Comparison of ENCODE assay signal across 1 cellular context in genomic region chr16:30957456-30958163, GRCh38.
TF ChIP-seq lines count a peak whose summit lies in the region.

Gene SETD1A (plus strand): TSS chr16:30957754. CDS start chr16:30958732, 978 bp downstream.

TF ChIP-seq in HepG2, 621 proteins besides CTCF, POLR2A, EP300 and RAD21 (continued from another document and continues in another):
- TF ChIP-seq, protein P1, sequence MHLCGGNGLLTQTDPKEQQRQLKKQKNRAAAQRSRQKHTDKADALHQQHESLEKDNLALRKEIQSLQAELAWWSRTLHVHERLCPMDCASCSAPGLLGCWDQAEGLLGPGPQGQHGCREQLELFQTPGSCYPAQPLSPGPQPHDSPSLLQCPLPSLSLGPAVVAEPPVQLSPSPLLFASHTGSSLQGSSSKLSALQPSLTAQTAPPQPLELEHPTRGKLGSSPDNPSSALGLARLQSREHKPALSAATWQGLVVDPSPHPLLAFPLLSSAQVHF (CRISPR knock-in tag; IDR thresholded peaks at IDR 0.05) = no peak
- TF ChIP-seq ZNF883 (CRISPR knock-in tag; IDR thresholded peaks at IDR 0.05; ENCODE audit: not compliant biosample characterization) = peak; percentile 78
- peak; percentile 89; the same call in 1 of the 2 replicates for TF ChIP-seq IRF9 (CRISPR knock-in tag; IDR thresholded peaks at IDR 0.05; ENCODE audit: borderline replicate concordance)
- peak; percentile 29; the same call in 1 of the 2 replicates for TF ChIP-seq ZNF441 (CRISPR knock-in tag; IDR thresholded peaks at IDR 0.05; ENCODE audit: borderline replicate concordance)
- TF ChIP-seq MTA3 (CRISPR knock-in tag; IDR thresholded peaks at IDR 0.05) = no peak
- peak; percentile 21; the same call in 1 of the 2 replicates for TF ChIP-seq JUN (CRISPR knock-in tag; IDR thresholded peaks at IDR 0.05)
- TF ChIP-seq KLF11 (CRISPR knock-in tag; IDR thresholded peaks at IDR 0.05) = peak; percentile 85
- TF ChIP-seq SIX1 (CRISPR knock-in tag; IDR thresholded peaks at IDR 0.05; ENCODE audit: borderline replicate concordance) = no peak
- peak; percentile 58; the same call in 1 of the 2 replicates for TF ChIP-seq ZFP36L2 (CRISPR knock-in tag; IDR thresholded peaks at IDR 0.05)
- TF ChIP-seq HOXA9 (CRISPR knock-in tag; IDR thresholded peaks at IDR 0.05; ENCODE audit: borderline replicate concordance) = no peak; the same call in 1 of the 2 replicates
- TF ChIP-seq, protein P2, sequence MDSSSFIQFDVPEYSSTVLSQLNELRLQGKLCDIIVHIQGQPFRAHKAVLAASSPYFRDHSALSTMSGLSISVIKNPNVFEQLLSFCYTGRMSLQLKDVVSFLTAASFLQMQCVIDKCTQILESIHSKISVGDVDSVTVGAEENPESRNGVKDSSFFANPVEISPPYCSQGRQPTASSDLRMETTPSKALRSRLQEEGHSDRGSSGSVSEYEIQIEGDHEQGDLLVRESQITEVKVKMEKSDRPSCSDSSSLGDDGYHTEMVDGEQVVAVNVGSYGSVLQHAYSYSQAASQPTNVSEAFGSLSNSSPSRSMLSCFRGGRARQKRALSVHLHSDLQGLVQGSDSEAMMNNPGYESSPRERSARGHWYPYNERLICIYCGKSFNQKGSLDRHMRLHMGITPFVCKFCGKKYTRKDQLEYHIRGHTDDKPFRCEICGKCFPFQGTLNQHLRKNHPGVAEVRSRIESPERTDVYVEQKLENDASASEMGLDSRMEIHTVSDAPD (CRISPR knock-in tag; IDR thresholded peaks at IDR 0.05) = 0 out of 2 replicates have a peak, but pooled peaks have one; percentile 31
- TF ChIP-seq NCOA5 (CRISPR knock-in tag; IDR thresholded peaks at IDR 0.05) = 0 out of 2 replicates have a peak, but pooled peaks have one; percentile 53
- peak; percentile 90 for TF ChIP-seq PHF21A (CRISPR knock-in tag; IDR thresholded peaks at IDR 0.05)
- TF ChIP-seq, protein P3, sequence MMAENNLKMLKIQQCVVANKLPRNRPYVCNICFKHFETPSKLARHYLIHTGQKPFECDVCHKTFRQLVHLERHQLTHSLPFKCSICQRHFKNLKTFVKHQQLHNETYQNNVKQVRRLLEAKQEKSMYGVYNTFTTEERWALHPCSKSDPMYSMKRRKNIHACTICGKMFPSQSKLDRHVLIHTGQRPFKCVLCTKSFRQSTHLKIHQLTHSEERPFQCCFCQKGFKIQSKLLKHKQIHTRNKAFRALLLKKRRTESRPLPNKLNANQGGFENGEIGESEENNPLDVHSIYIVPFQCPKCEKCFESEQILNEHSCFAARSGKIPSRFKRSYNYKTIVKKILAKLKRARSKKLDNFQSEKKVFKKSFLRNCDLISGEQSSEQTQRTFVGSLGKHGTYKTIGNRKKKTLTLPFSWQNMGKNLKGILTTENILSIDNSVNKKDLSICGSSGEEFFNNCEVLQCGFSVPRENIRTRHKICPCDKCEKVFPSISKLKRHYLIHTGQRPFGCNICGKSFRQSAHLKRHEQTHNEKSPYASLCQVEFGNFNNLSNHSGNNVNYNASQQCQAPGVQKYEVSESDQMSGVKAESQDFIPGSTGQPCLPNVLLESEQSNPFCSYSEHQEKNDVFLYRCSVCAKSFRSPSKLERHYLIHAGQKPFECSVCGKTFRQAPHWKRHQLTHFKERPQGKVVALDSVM (CRISPR knock-in tag; IDR thresholded peaks at IDR 0.05) = peak; percentile 82
- peak; percentile 62 for TF ChIP-seq ZMYM4 (CRISPR knock-in tag; IDR thresholded peaks at IDR 0.05)
- peak; percentile 61; the same call in 1 of the 2 replicates for TF ChIP-seq MYC (CRISPR knock-in tag; IDR thresholded peaks at IDR 0.05; ENCODE audit: borderline replicate concordance)
- peak; percentile 9; the same call in 1 of the 2 replicates for TF ChIP-seq ZNF24 (IDR thresholded peaks at IDR 0.05)
- TF ChIP-seq NFAT5 (CRISPR knock-in tag; IDR thresholded peaks at IDR 0.05) = 0 out of 2 replicates have a peak, but pooled peaks have one; percentile 35
- peak; percentile 97 for TF ChIP-seq RBFOX2 (IDR thresholded peaks at IDR 0.05; ENCODE audit: low read depth, low read length)
- TF ChIP-seq FOXO1 (CRISPR knock-in tag; IDR thresholded peaks at IDR 0.05) = peak; percentile 7; the same call in 1 of the 2 replicates
- peak; percentile 62; the same call in 1 of the 2 replicates for TF ChIP-seq POGZ (CRISPR knock-in tag; IDR thresholded peaks at IDR 0.05)
- TF ChIP-seq ZNF274 (CRISPR knock-in tag; IDR thresholded peaks at IDR 0.05) = peak; percentile 60; the same call in 1 of the 2 replicates
- TF ChIP-seq ZBTB1 (CRISPR knock-in tag; IDR thresholded peaks at IDR 0.05; ENCODE audit: borderline replicate concordance) = no peak
- 0 out of 2 replicates have a peak, but pooled peaks have one; percentile 27 for TF ChIP-seq ZNF138 (CRISPR knock-in tag; IDR thresholded peaks at IDR 0.05; ENCODE audit: low read depth)
- TF ChIP-seq ZNF619 (CRISPR knock-in tag; IDR thresholded peaks at IDR 0.05) = 0 out of 2 replicates have a peak, but pooled peaks have one; percentile 78
- peak; percentile 52 for TF ChIP-seq ZSCAN31 (CRISPR knock-in tag; IDR thresholded peaks at IDR 0.05; ENCODE audit: low read depth)
- TF ChIP-seq PLSCR1 (CRISPR knock-in tag; IDR thresholded peaks at IDR 0.05; ENCODE audit: borderline replicate concordance) = no peak
- TF ChIP-seq XRCC5 (optimal IDR thresholded peaks at IDR 0.05; ENCODE audit: low read length) = peak; percentile 23
- peak; percentile 68; the same call in 1 of the 2 replicates for TF ChIP-seq TFAP4 (IDR thresholded peaks at IDR 0.05; ENCODE audit: borderline replicate concordance, low read depth)
- peak; percentile 92; the same call in 1 of the 2 replicates for TF ChIP-seq KLF15 (CRISPR knock-in tag; IDR thresholded peaks at IDR 0.05; ENCODE audit: borderline replicate concordance)
- 0 out of 2 replicates have a peak, but pooled peaks have one; percentile 53 for TF ChIP-seq ZNF773 (CRISPR knock-in tag; IDR thresholded peaks at IDR 0.05; ENCODE audit: borderline replicate concordance)
- peak; percentile 99 for TF ChIP-seq KDM5A (IDR thresholded peaks at IDR 0.05; ENCODE audit: borderline replicate concordance, low read length)
- no peak; the same call in 1 of the 2 replicates for TF ChIP-seq CHCHD3 (CRISPR knock-in tag; IDR thresholded peaks at IDR 0.05)
- TF ChIP-seq ZBTB7B (CRISPR knock-in tag; IDR thresholded peaks at IDR 0.05) = 0 out of 2 replicates have a peak, but pooled peaks have one; percentile 33
- peak; percentile 53; the same call in 1 of the 2 replicates for TF ChIP-seq ZNF225 (CRISPR knock-in tag; IDR thresholded peaks at IDR 0.05)
- peak; percentile 78; the same call in 1 of the 2 replicates for TF ChIP-seq BORCS8-MEF2B (CRISPR knock-in tag; IDR thresholded peaks at IDR 0.05)
- peak; percentile 74 to 84 for TF ChIP-seq HMGXB4 (CRISPR knock-in tag; IDR thresholded peaks at IDR 0.05; ENCODE audit: borderline replicate concordance in 1 of 2, low read depth in 1 of 2)
- no peak for TF ChIP-seq MLXIP (CRISPR knock-in tag; IDR thresholded peaks at IDR 0.05; ENCODE audit: borderline replicate concordance)
- no peak for TF ChIP-seq GABPA (IDR thresholded peaks at IDR 0.05; ENCODE audit: low read depth, low read length)
- TF ChIP-seq GABPA (CRISPR knock-in tag; IDR thresholded peaks at IDR 0.05; ENCODE audit: low read depth) = peak; percentile 70; the same call in 1 of the 2 replicates
